12 cellular contexts compared by ENCODE assay signal in genomic region chr10:14259696-14260595, GRCh38.
DNase-seq lines count a peak whose midpoint lies in the region; ATAC-seq and TF ChIP-seq lines count a peak whose summit lies in the region.
"Had no signal": no experiment of that assay in that cellular context is flagged by ENCODE, and none has a peak within 500 bp of the region (broad histone marks: within the 10 kb centered on the region; RNA-seq: fewer than 3 reads in every experiment).

No MANE protein-coding gene starts in this region.

- DNase-seq in HS-27A (ENCODE audit: low read depth) (peak; percentile 33), kidney epithelial cell (ENCODE audit: low read depth) (peak; percentile 48), skeletal muscle cell (ENCODE audit: low read depth) (peak; percentile 63), NCI-H2227 treated with DMSO at 0.1 percent for 48 hours (lab: John Stamatoyannopoulos, UW) (no peak), ACHN (no peak)
- DNase-seq in activated CD4-positive, alpha-beta T cell treated with anti-CD3 and anti-CD28 coated beads for 48 hours: no peak
- DNase-seq: activated CD8-positive, alpha-beta memory T cell treated with anti-CD3 and anti-CD28 coated beads, Interleukin-2, amount 10 ng/mL, durations not matched to agents 7 days and 5 days; activated naive CD8-positive, alpha-beta T cell treated with anti-CD3 and anti-CD28 coated beads, Interleukin-2, amount 50 U/mL, for 24 hours; NCI-H82 had no signal

- ATAC-seq in HG03378 (IDR thresholded peaks at IDR 0.05; ENCODE audit: unreplicated experiment): no peak
- ATAC-seq: activated CD8-positive, alpha-beta memory T cell treated with anti-CD3 and anti-CD28 coated beads, Interleukin-2, amount 10 ng/mL, durations not matched to agents 7 days and 5 days; activated naive CD8-positive, alpha-beta T cell treated with anti-CD3 and anti-CD28 coated beads, Interleukin-2, amount 50 U/mL, for 24 hours had no signal

- H3K4me3 ChIP-seq in kidney epithelial cell (ENCODE audit: low read depth, low read length) (no peak overlapping the region), skeletal muscle cell (ENCODE audit: low read depth, low read length) (no peak overlapping the region)
- H3K4me3 ChIP-seq: tibial nerve had no signal

- no peak for TF ChIP-seq CTCF in VCaP (conservative IDR thresholded peaks at IDR 0.05)
- no peak for TF ChIP-seq CTCF in kidney epithelial cell (IDR thresholded peaks at IDR 0.05; ENCODE audit: insufficient read depth, low read length, poor library complexity, severe bottlenecking)

- H3K36me3 ChIP-seq in kidney epithelial cell (ENCODE audit: control insufficient read depth, insufficient read depth, low read length): no peaks in the 10 kb centered on the region
- H3K36me3 ChIP-seq: tibial nerve had no signal

- H3K27ac ChIP-seq in VCaP: peak overlapping the region; percentile 35; the same call in 1 of the 2 replicates

- H3K27me3 ChIP-seq in kidney epithelial cell (ENCODE audit: control insufficient read depth, insufficient read depth, low read length): peaks cover 3% of the 10 kb centered on the region
- H3K27me3 ChIP-seq: tibial nerve had no signal

- in situ Hi-C loops in ACHN (cut with HindIII; ENCODE audit: low pct_ligation_motif_present, low pct_unique_long_range_greater_than_20kb, low sequenced_read_pairs): no loop called here

Comparison
In these comparisons a context has a peak if more than half of its experiments do, and no peak if none do; other contexts are left out.
1. DNase-seq: peak in HS-27A (single experiment), kidney epithelial cell (single experiment) and skeletal muscle cell (single experiment); none in activated CD4-positive, alpha-beta T cell treated with anti-CD3 and anti-CD28 coated beads for 48 hours (single experiment), NCI-H2227 treated with DMSO at 0.1 percent for 48 hours (single experiment) and ACHN (single experiment).